In the genomic region with DNA sequence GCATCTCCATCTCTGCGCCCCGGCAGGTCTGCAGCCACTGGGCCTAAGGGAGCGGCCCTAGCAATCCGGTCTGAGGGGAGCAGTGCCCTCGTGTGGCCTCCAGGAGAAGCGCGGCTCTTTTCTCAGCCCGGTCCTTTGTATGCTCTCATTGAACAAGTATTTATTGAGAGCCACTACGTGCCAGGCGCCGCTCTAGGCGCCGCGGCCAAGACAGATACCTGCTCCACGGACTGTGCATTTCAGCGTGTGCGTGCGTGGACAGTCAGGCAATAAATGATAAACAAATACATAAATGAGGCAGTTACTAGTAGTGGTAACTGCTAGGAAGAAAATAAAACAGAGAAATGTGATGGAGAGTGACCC, we compare ENCODE assay signal across 8 cellular contexts. TPM values are rescaled to one million over a fixed set of nuclear protein-coding genes. Genes with fewer than 3 reads are reported as not detected.
A peak's percentile ranks its signal among the peaks of the same experiment; 100 is the strongest.
DNase-seq lines count a peak whose midpoint lies in the region; ATAC-seq and TF ChIP-seq lines count a peak whose summit lies in the region.

No MANE protein-coding gene starts in this region.

- TF ChIP-seq CTCF in activated CD8-positive, alpha-beta T cell treated with anti-CD3 and anti-CD28 coated beads for 36 hours (IDR thresholded peaks at IDR 0.05): peak; percentile 73

- no peaks in the 10 kb centered on the region for H3K9me3 Mint-ChIP-seq in activated CD8-positive, alpha-beta T cell treated with anti-CD3 and anti-CD28 coated beads for 36 hours

- H3K27ac Mint-ChIP-seq in activated CD8-positive, alpha-beta T cell treated with anti-CD3 and anti-CD28 coated beads for 36 hours: peak overlapping the region; percentile 31

- no peaks in the 10 kb centered on the region for H3K36me3 Mint-ChIP-seq in activated CD8-positive, alpha-beta T cell treated with anti-CD3 and anti-CD28 coated beads for 36 hours (ENCODE audit: low read depth)

- peaks cover 9% of the 10 kb centered on the region for H3K27me3 Mint-ChIP-seq in activated CD8-positive, alpha-beta T cell treated with anti-CD3 and anti-CD28 coated beads for 36 hours

- ATAC-seq in GM19468 (IDR thresholded peaks at IDR 0.05; ENCODE audit: extremely low read depth, unreplicated experiment) (peak; percentile 78), HG03575 (IDR thresholded peaks at IDR 0.05; ENCODE audit: extremely low read depth, insufficient number of reproducible peaks, low FRiP score, unreplicated experiment) (peak; percentile 70)
- peak; percentile 99 for ATAC-seq in activated CD8-positive, alpha-beta T cell treated with anti-CD3 and anti-CD28 coated beads for 36 hours

- CTCF ChIA-PET in activated CD8-positive, alpha-beta T cell treated with anti-CD3 and anti-CD28 coated beads for 36 hours (lab: Charles Lee): interaction anchor here (4.6 to 10.9 kb wide), 2 partner anchors 9 to 116 kb away, joined by 58 to 160 read pairs; partner anchors contain the start of gene HBEGF

- peak; percentile 67 for DNase-seq in COLO668 (lab: John Stamatoyannopoulos, UW; ENCODE audit: unreplicated experiment)
- peak; percentile 86 for DNase-seq in NCI-H774 (lab: John Stamatoyannopoulos, UW)
- peak; percentile 88 for DNase-seq in activated CD8-positive, alpha-beta T cell treated with anti-CD3 and anti-CD28 coated beads for 36 hours
- DNase-seq in effector CD4-positive, alpha-beta T cell: peak; percentile 55
- peak; percentile 92 for DNase-seq in mesenteric fat pad (ENCODE audit: low spot score)
- peak; percentile 31 to 45 for DNase-seq in stimulated activated CD8-positive, alpha-beta memory T cell treated with anti-CD3 and anti-CD28 coated beads, Interleukin-2, amount 100 ng/mL, for 1 hour (ENCODE audit: low read depth in 2 of 2)

- POLR2A ChIA-PET in activated CD8-positive, alpha-beta T cell treated with anti-CD3 and anti-CD28 coated beads for 36 hours (lab: Charles Lee): no interaction called here

- H3K4me3 Mint-ChIP-seq in activated CD8-positive, alpha-beta T cell treated with anti-CD3 and anti-CD28 coated beads for 36 hours: peak overlapping the region; percentile 49

- H3K4me1 Mint-ChIP-seq in activated CD8-positive, alpha-beta T cell treated with anti-CD3 and anti-CD28 coated beads for 36 hours (ENCODE audit: low read depth): peaks cover 13% of the 10 kb centered on the region

- intact Hi-C loops in activated CD8-positive, alpha-beta T cell treated with anti-CD3 and anti-CD28 coated beads for 36 hours (cut with micrococcal nuclease): loop anchor here (5.0 kb wide), 1 partner anchor 280 kb away; the partner anchor contains the start of gene TMCO6

RNA-seq across cellular contexts. Expression of gene SLC4A9, which starts 2.3 kb away (rescaled TPM):
- under 1 TPM in 1 of 2 experiments, not detected in 1; 0.36 TPM for total RNA-seq in activated CD8-positive, alpha-beta T cell treated with anti-CD3 and anti-CD28 coated beads for 36 hours
- total RNA-seq in mesenteric fat pad: 0.22 TPM

RNA-seq across cellular contexts. Expression of gene HBEGF, which starts 11.3 kb away (rescaled TPM):
- 1 to 10 TPM; 5.1 to 6.4 TPM for total RNA-seq in activated CD8-positive, alpha-beta T cell treated with anti-CD3 and anti-CD28 coated beads for 36 hours
- total RNA-seq in mesenteric fat pad: 48.5 TPM

RNA-seq across cellular contexts. Expression of gene ANKHD1, which starts 43.9 kb away (rescaled TPM):
- 100 to 1,000 TPM in 1 of 2 experiments, 10 to 100 TPM in 1; 99.3 to 103 TPM for total RNA-seq in activated CD8-positive, alpha-beta T cell treated with anti-CD3 and anti-CD28 coated beads for 36 hours
- 90.5 TPM for total RNA-seq in mesenteric fat pad

RNA-seq across cellular contexts. Expression of gene PFDN1, which starts 54.8 kb away (rescaled TPM):
- total RNA-seq in activated CD8-positive, alpha-beta T cell treated with anti-CD3 and anti-CD28 coated beads for 36 hours: 10 to 100 TPM; 49.1 to 50.6 TPM
- 49.8 TPM for total RNA-seq in mesenteric fat pad

Comparison
In these comparisons a context has a peak if more than half of its experiments do, and no peak if none do; other contexts are left out.
1. Peak in every context shown above with its lines: DNase-seq and ATAC-seq.
2. DNase-seq: peak in every context shown above with its lines; median percentile 92 in mesenteric fat pad; 88 in activated CD8-positive, alpha-beta T cell treated with anti-CD3 and anti-CD28 coated beads for 36 hours; 86 in NCI-H774; 67 in COLO668; 55 in effector CD4-positive, alpha-beta T cell; 38 in stimulated activated CD8-positive, alpha-beta memory T cell treated with anti-CD3 and anti-CD28 coated beads, Interleukin-2, amount 100 ng/mL, for 1 hour.